8 cellular contexts compared by ENCODE assay signal in the genomic region with DNA sequence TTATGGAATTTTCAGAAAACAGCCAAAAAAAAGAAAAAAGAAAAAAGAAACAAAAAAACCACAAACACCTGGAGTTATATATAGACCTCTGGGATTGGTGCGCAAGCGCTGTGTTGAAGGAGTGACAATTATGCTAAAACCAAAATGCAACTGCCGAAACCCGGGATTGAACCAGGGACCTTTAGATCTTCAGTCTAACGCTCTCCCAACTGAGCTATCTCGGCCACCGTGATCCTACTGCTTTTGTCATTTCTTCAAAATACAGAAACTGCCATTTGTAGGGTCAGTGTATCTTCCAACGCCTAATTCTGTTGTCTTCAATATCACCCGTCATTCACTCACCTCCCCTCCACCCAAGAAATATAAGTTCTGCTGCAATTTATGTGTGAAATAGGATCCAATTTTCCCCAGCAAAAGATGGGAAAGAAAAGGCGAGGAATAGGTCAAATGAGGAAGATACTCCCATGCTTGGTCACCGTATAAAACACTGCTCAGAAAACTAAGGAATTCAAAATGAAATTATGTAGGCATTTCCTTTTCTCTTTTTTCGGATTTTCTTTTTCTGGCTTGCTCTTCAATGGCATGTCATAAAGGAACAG.
DNase-seq lines count a peak whose midpoint lies in the region; ATAC-seq, FAIRE-seq and TF ChIP-seq lines count a peak whose summit lies in the region.

No MANE protein-coding gene starts in this region.

- H3K27me3 Mint-ChIP-seq in activated CD8-positive, alpha-beta T cell treated with anti-CD3 and anti-CD28 coated beads for 36 hours: peaks cover 74% of the 10 kb centered on the region

- H3K27ac Mint-ChIP-seq in activated CD8-positive, alpha-beta T cell treated with anti-CD3 and anti-CD28 coated beads for 36 hours: no peak overlapping the region

- H3K4me1 Mint-ChIP-seq in activated CD8-positive, alpha-beta T cell treated with anti-CD3 and anti-CD28 coated beads for 36 hours (ENCODE audit: low read depth): peaks cover 7% of the 10 kb centered on the region

- H4K20me1 ChIP-seq in keratinocyte (ENCODE audit: control insufficient read depth, extremely low read depth, insufficient read depth, low read length): no peaks in the 10 kb centered on the region

- no peaks in the 10 kb centered on the region for H3K9me1 ChIP-seq in keratinocyte (ENCODE audit: control insufficient read depth, extremely low read depth, insufficient read depth, low read length)

- CTCF ChIA-PET in activated CD8-positive, alpha-beta T cell treated with anti-CD3 and anti-CD28 coated beads for 36 hours (lab: Charles Lee): no interaction called here

- dilution Hi-C loops in keratinocyte (cut with MboI; ENCODE audit: extremely low pct_ligation_motif_present, low sequenced_read_pairs): no loop called here

- H3K9me3 ChIP-seq in keratinocyte (ENCODE audit: control insufficient read depth, low read depth, low read length) (no peaks in the 10 kb centered on the region), gastrocnemius medialis (no peaks in the 10 kb centered on the region), left lung (no peaks in the 10 kb centered on the region)

- DNase-seq in GDM1 (lab: John Stamatoyannopoulos, UW): peak; percentile 6
- DNase-seq in NAMALWA (ENCODE audit: low spot score): peak; percentile 80
- DNase-seq in activated CD8-positive, alpha-beta T cell treated with anti-CD3 and anti-CD28 coated beads for 36 hours: peak; percentile 71
- DNase-seq in keratinocyte (ENCODE audit: low read depth, low spot score): no peak
- DNase-seq in gastrocnemius medialis: no peak
- DNase-seq in left lung: no peak
- no peak for DNase-seq in left lobe of liver (ENCODE audit: low spot score)

- H3K4me3 Mint-ChIP-seq in activated CD8-positive, alpha-beta T cell treated with anti-CD3 and anti-CD28 coated beads for 36 hours: peak overlapping the region; percentile 35

- no peak for TF ChIP-seq CTCF in activated CD8-positive, alpha-beta T cell treated with anti-CD3 and anti-CD28 coated beads for 36 hours (IDR thresholded peaks at IDR 0.05)
- no peak for TF ChIP-seq CTCF in keratinocyte (optimal IDR thresholded peaks at IDR 0.05 in 1 of 3, IDR thresholded peaks at IDR 0.05 in 1 of 3, conservative IDR thresholded peaks at IDR 0.05 in 1 of 3; ENCODE audit: extremely low read depth in 1 of 3, insufficient read depth in 2 of 3, low read length in 3 of 3)
- TF ChIP-seq CTCF in gastrocnemius medialis (IDR thresholded peaks at IDR 0.05 in 4 of 5, conservative IDR thresholded peaks at IDR 0.05 in 1 of 5): no peak
- TF ChIP-seq CTCF in left lung (IDR thresholded peaks at IDR 0.05): no peak

- FAIRE-seq in keratinocyte (lab: Jason Lieb, UNC): peak; percentile 17

- intact Hi-C loops in activated CD8-positive, alpha-beta T cell treated with anti-CD3 and anti-CD28 coated beads for 36 hours (cut with micrococcal nuclease): no loop called here
- intact Hi-C loops in gastrocnemius medialis (cut with DNase I; ENCODE audit: low total_unique reads): no loop called here
- intact Hi-C loops in left lung (cut with DNase I): no loop called here

- no peaks in the 10 kb centered on the region for H3K79me2 ChIP-seq in keratinocyte (ENCODE audit: control insufficient read depth, insufficient read depth, low read length)

- H3K9me3 Mint-ChIP-seq in activated CD8-positive, alpha-beta T cell treated with anti-CD3 and anti-CD28 coated beads for 36 hours: peaks cover 12% of the 10 kb centered on the region

- ATAC-seq in activated CD8-positive, alpha-beta T cell treated with anti-CD3 and anti-CD28 coated beads for 36 hours: peak; percentile 62
- ATAC-seq in HG03159 (IDR thresholded peaks at IDR 0.05; ENCODE audit: unreplicated experiment) (no peak), gastrocnemius medialis (no peak), left lung (no peak), left lobe of liver (no peak)

- H3K4me3 ChIP-seq in keratinocyte (ENCODE audit: control insufficient read depth in 2 of 3, extremely low read depth in 1 of 3, insufficient read depth in 2 of 3, low read depth in 1 of 3, low read length in 3 of 3) (peak overlapping the region; percentile 24 to 81 (median 69)), gastrocnemius medialis (no peak overlapping the region), left lung (no peak overlapping the region)

- no peaks in the 10 kb centered on the region for H3K36me3 ChIP-seq in keratinocyte (ENCODE audit: control insufficient read depth in 2 of 2, extremely low read depth in 1 of 2, insufficient read depth in 2 of 2, low read length in 2 of 2)
- H3K36me3 ChIP-seq in gastrocnemius medialis: no peaks in the 10 kb centered on the region
- H3K36me3 ChIP-seq in left lung: no peaks in the 10 kb centered on the region

- no peak overlapping the region for H3K9ac ChIP-seq in keratinocyte (ENCODE audit: control insufficient read depth, extremely low read depth, insufficient read depth, low read length)

- POLR2A ChIA-PET in activated CD8-positive, alpha-beta T cell treated with anti-CD3 and anti-CD28 coated beads for 36 hours (lab: Charles Lee): no interaction called here

- in situ Hi-C loops in gastrocnemius medialis (cut with MboI; ENCODE audit: low sequenced_read_pairs in 4 of 4): no loop called here

- H3K27ac ChIP-seq in keratinocyte (ENCODE audit: control insufficient read depth, insufficient read depth, low read length) (no peak overlapping the region), gastrocnemius medialis (no peak overlapping the region), left lung (no peak overlapping the region)

- H3K36me3 Mint-ChIP-seq in activated CD8-positive, alpha-beta T cell treated with anti-CD3 and anti-CD28 coated beads for 36 hours (ENCODE audit: low read depth): peaks cover 15% of the 10 kb centered on the region

- H3K4me1 ChIP-seq in keratinocyte (ENCODE audit: control insufficient read depth, extremely low read depth, insufficient read depth, low read length) (peaks cover 21% of the 10 kb centered on the region), gastrocnemius medialis (no peaks in the 10 kb centered on the region), left lung (no peaks in the 10 kb centered on the region)

- no peak for TF ChIP-seq POLR2A in gastrocnemius medialis (IDR thresholded peaks at IDR 0.05)

- H3K4me2 ChIP-seq in keratinocyte (ENCODE audit: control insufficient read depth, extremely low read depth, insufficient read depth, low read depth, low read length): peak overlapping the region; percentile 89

- peaks cover 33% of the 10 kb centered on the region for H3K27me3 ChIP-seq in keratinocyte (ENCODE audit: control insufficient read depth, extremely low read depth, insufficient read depth, low read length)
- peaks cover 61 to 73% (median 65%) of the 10 kb centered on the region in 3 donors for H3K27me3 ChIP-seq in gastrocnemius medialis
- peaks cover 55 to 100% of the 10 kb centered on the region in 2 donors for H3K27me3 ChIP-seq in left lung

- peak overlapping the region; percentile 42 for H2AFZ ChIP-seq in keratinocyte (ENCODE audit: control insufficient read depth, low read length)

Comparison
In these comparisons a context has a peak if more than half of its experiments do, and no peak if none do; other contexts are left out.
1. DNase-seq: peak in GDM1 (single experiment), NAMALWA (single experiment) and activated CD8-positive, alpha-beta T cell treated with anti-CD3 and anti-CD28 coated beads for 36 hours (single experiment); none in keratinocyte (single experiment), gastrocnemius medialis (0 of 2), left lung (0 of 2) and left lobe of liver (single experiment).
2. H3K4me3 ChIP-seq: peak in keratinocyte (3 of 3); none in gastrocnemius medialis (0 of 4) and left lung (0 of 2).